1 cellular context compared by ENCODE assay signal in genomic region chr6:16332175-16332542, GRCh38.
A peak's percentile ranks its signal among the peaks of the same experiment; 100 is the strongest.
TF ChIP-seq lines count a peak whose summit lies in the region.

No MANE protein-coding gene starts in this region.

TF ChIP-seq in GM12878, 131 proteins besides CTCF, POLR2A, EP300 and RAD21 (continued from another document):
- TF ChIP-seq NKRF (conservative IDR thresholded peaks at IDR 0.05) (no peak), PAX5 (IDR thresholded peaks at IDR 0.05; ENCODE audit: borderline replicate concordance, low read depth, low read length) (no peak), PBX3 (IDR thresholded peaks at IDR 0.05; ENCODE audit: insufficient replicate concordance, low read depth, low read length) (no peak), MYC (IDR thresholded peaks at IDR 0.05; ENCODE audit: insufficient read depth, insufficient read length, insufficient replicate concordance, low read length, severe bottlenecking) (no peak), POU2F2 (IDR thresholded peaks at IDR 0.05; ENCODE audit: borderline replicate concordance, low read depth, low read length) (peak; percentile 76; the same call in 2 of the 3 replicates), HDAC6 (IDR thresholded peaks at IDR 0.05; ENCODE audit: unreplicated experiment) (no peak), YBX1 (IDR thresholded peaks at IDR 0.05) (no peak), SMAD1 (IDR thresholded peaks at IDR 0.05; ENCODE audit: low read depth, partially characterized antibody) (no peak), RELA (IDR thresholded peaks at IDR 0.05; ENCODE audit: borderline replicate concordance, partially characterized antibody) (peak; percentile 89), CBX3 (IDR thresholded peaks at IDR 0.05; ENCODE audit: borderline replicate concordance, low read depth) (no peak), SRF (IDR thresholded peaks at IDR 0.05; ENCODE audit: low read depth in 2 of 2, low read length in 2 of 2) (no peak), IRF3 (IDR thresholded peaks at IDR 0.05) (no peak), SIN3A (IDR thresholded peaks at IDR 0.05; ENCODE audit: low read depth, low read length) (no peak), HSF1 (IDR thresholded peaks at IDR 0.05; ENCODE audit: low read depth, low read length) (no peak), CREM (IDR thresholded peaks at IDR 0.05; ENCODE audit: low read depth) (no peak), LARP7 (IDR thresholded peaks at IDR 0.05) (no peak)
